25 cellular contexts compared by ENCODE assay signal in the genomic region with DNA sequence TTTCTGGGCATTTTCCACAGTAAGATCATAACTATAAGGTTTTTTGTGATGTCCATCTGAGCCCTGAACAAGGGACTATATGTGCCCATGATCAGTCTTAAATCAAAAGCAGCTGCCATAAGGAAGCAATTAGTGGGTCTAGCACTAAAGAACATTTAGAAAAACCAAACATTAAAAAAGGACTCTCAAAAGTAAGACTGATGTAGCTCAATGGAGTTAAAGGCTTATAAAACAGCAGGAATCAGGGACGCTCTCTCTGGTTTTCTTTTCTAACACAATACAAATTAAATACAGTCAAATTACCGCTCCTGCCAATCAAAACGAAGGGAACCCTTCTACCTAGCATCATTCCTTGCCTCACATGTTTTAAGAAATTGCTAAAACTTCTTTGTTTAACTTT.
DNase-seq lines count a peak whose midpoint lies in the region; ATAC-seq and TF ChIP-seq lines count a peak whose summit lies in the region.
"Had no signal": no experiment of that assay in that cellular context is flagged by ENCODE, and none has a peak within 500 bp of the region (broad histone marks: within the 10 kb centered on the region; RNA-seq: fewer than 3 reads in every experiment).

No MANE protein-coding gene starts in this region.

- no peak for ATAC-seq in GM21529 (IDR thresholded peaks at IDR 0.05; ENCODE audit: unreplicated experiment)
- ATAC-seq: Right ventricle myocardium inferior had no signal

- H3K4me3 Mint-ChIP-seq in endodermal cell (no peak overlapping the region), mesothelial cell of epicardium (no peak overlapping the region)
- H3K4me3 Mint-ChIP-seq: B cell; CD4-positive, CD25-positive, alpha-beta regulatory T cell; IgD-negative memory B cell had no signal

- no peak overlapping the region for H3K27ac Mint-ChIP-seq in endodermal cell
- peak overlapping the region; percentile 44 for H3K27ac Mint-ChIP-seq in mesothelial cell of epicardium
- H3K27ac Mint-ChIP-seq: B cell; CD4-positive, CD25-positive, alpha-beta regulatory T cell; IgD-negative memory B cell had no signal

- DNase-seq in HEK293T (ENCODE audit: extremely low spot score): peak; percentile 28
- no peak for DNase-seq in endodermal cell
- DNase-seq in mesothelial cell of epicardium (ENCODE audit: low spot score in 2 of 2, unreplicated experiment in 2 of 2): no peak
- no peak for DNase-seq in putamen (ENCODE audit: low spot score)
- no peak for DNase-seq in GOT3 (lab: John Stamatoyannopoulos, UW)
- DNase-seq in cardiac septum (ENCODE audit: low spot score): no peak
- DNase-seq: Caco-2; CD4-positive, CD25-positive, alpha-beta regulatory T cell; DMS153; GF-D8; Karpas-422; MG63; NCI-H1048; NCI-H146; NCI-H2081; NCI-H510A; NCI-H748 treated with DMSO at 0.1 percent for 48 hours; NK-92 treated with Interleukin-12 subunit alpha and Interleukin-12 subunit beta, amount 100 ng/mL, for 24 hours; Peyer's patch; SW 1271 had no signal

- H3K27me3 Mint-ChIP-seq in endodermal cell (ENCODE audit: insufficient read depth) (no peaks in the 10 kb centered on the region), mesothelial cell of epicardium (ENCODE audit: low read depth) (no peaks in the 10 kb centered on the region)
- H3K27me3 Mint-ChIP-seq: CD4-positive, CD25-positive, alpha-beta regulatory T cell; IgD-negative memory B cell had no signal

- no peaks in the 10 kb centered on the region for H3K9me3 ChIP-seq in endodermal cell (ENCODE audit: control insufficient read depth, low read length)
- H3K9me3 ChIP-seq: Caco-2, MG63, Peyer's patch had no signal

- no peaks in the 10 kb centered on the region for H3K4me1 ChIP-seq in endodermal cell (ENCODE audit: control insufficient read depth, insufficient read depth, low read length)
- H3K4me1 ChIP-seq: Caco-2, Peyer's patch had no signal

- no peaks in the 10 kb centered on the region for H3K27me3 ChIP-seq in endodermal cell (ENCODE audit: control insufficient read depth, insufficient read depth, low read length, poor library complexity, severe bottlenecking)
- H3K27me3 ChIP-seq: MG63, Peyer's patch had no signal

- H3K4me1 Mint-ChIP-seq in endodermal cell: peaks cover under 1% of the 10 kb centered on the region
- peaks cover 10% of the 10 kb centered on the region for H3K4me1 Mint-ChIP-seq in mesothelial cell of epicardium
- H3K4me1 Mint-ChIP-seq: B cell, IgD-negative memory B cell had no signal

- H3K4me3 ChIP-seq in endodermal cell (ENCODE audit: low read length): no peak overlapping the region
- H3K4me3 ChIP-seq: MG63, Peyer's patch had no signal

- POLR2A ChIA-PET in HEK293T (lab: Yijun Ruan, JAX): no interaction called here

- WGBS in endodermal cell (ENCODE audit: insufficient coverage in 1 of 2, insufficient read length in 1 of 2), 2 experiments: 95 to 100% methylated on average over 1 to 3 of the region's 3 CpGs

- H3K36me3 Mint-ChIP-seq in endodermal cell (ENCODE audit: low read depth) (no peaks in the 10 kb centered on the region), mesothelial cell of epicardium (no peaks in the 10 kb centered on the region)
- H3K36me3 Mint-ChIP-seq: CD4-positive, CD25-positive, alpha-beta regulatory T cell; IgD-negative memory B cell had no signal

- no peak for TF ChIP-seq CTCF in endodermal cell (conservative IDR thresholded peaks at IDR 0.05)
- no peak for TF ChIP-seq CTCF in mesothelial cell of epicardium (IDR thresholded peaks at IDR 0.05; ENCODE audit: unreplicated experiment)

- intact Hi-C loops in cardiac septum (cut with DNase I): no loop called here

- peak overlapping the region; percentile 22 for H3K27ac ChIP-seq in endodermal cell (ENCODE audit: low read depth, low read length)
- H3K27ac ChIP-seq: HL-60, Peyer's patch had no signal

- H3K9ac ChIP-seq in endodermal cell (ENCODE audit: extremely low read depth, low read length, poor library complexity, severe bottlenecking): no peak overlapping the region

- H3K9me3 Mint-ChIP-seq in endodermal cell: peaks cover 7% of the 10 kb centered on the region
- H3K9me3 Mint-ChIP-seq in mesothelial cell of epicardium: no peaks in the 10 kb centered on the region
- H3K9me3 Mint-ChIP-seq: IgD-negative memory B cell had no signal

- no peaks in the 10 kb centered on the region for H3K36me3 ChIP-seq in endodermal cell (ENCODE audit: control insufficient read depth, insufficient read depth, low read length)
- H3K36me3 ChIP-seq: MG63, Peyer's patch had no signal

- CTCF ChIA-PET in HEK293T (lab: Yijun Ruan, JAX): interaction anchor here (0.7 kb wide), 1 partner anchor 309 kb away, joined by 3 read pairs; no protein-coding TSS in a partner anchor

TF ChIP-seq in HEK293T, 16 proteins besides CTCF, POLR2A, EP300 and RAD21:
- 0 out of 2 replicates have a peak, but pooled peaks have one; percentile 7 for TF ChIP-seq LEF1 (IDR thresholded peaks at IDR 0.05; ENCODE audit: borderline replicate concordance)
- TF ChIP-seq FOXM1 (IDR thresholded peaks at IDR 0.05; ENCODE audit: borderline replicate concordance): no peak
- TF ChIP-seq SP1 (IDR thresholded peaks at IDR 0.05): no peak
- peak; percentile 82; the same call in 1 of the 2 replicates for TF ChIP-seq CTBP1 (IDR thresholded peaks at IDR 0.05; ENCODE audit: borderline replicate concordance)
- TF ChIP-seq, protein P1, sequence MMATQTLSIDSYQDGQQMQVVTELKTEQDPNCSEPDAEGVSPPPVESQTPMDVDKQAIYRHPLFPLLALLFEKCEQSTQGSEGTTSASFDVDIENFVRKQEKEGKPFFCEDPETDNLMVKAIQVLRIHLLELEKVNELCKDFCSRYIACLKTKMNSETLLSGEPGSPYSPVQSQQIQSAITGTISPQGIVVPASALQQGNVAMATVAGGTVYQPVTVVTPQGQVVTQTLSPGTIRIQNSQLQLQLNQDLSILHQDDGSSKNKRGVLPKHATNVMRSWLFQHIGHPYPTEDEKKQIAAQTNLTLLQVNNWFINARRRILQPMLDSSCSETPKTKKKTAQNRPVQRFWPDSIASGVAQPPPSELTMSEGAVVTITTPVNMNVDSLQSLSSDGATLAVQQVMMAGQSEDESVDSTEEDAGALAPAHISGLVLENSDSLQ (IDR thresholded peaks at IDR 0.05): peak; percentile 97
- TF ChIP-seq FOXK2 (IDR thresholded peaks at IDR 0.05): no peak
